19 cellular contexts compared by ENCODE assay signal in genomic region chr20:14259691-14260090, GRCh38.
"Had no signal": no experiment of that assay in that cellular context is flagged by ENCODE, and none has a peak within 500 bp of the region (broad histone marks: within the 10 kb centered on the region; RNA-seq: fewer than 3 reads in every experiment).

No MANE protein-coding gene starts in this region.

- H3K9me3 Mint-ChIP-seq: nephron progenitor cell had no signal

- H3K27ac ChIP-seq: colonic mucosa, esophagus muscularis mucosa, prostate gland had no signal

- H3K27me3 ChIP-seq: colonic mucosa, esophagus muscularis mucosa had no signal

- H3K9me3 ChIP-seq: colonic mucosa, esophagus muscularis mucosa, prostate gland had no signal

- DNase-seq: activated CD4-positive, alpha-beta memory T cell treated with anti-CD3 and anti-CD28 coated beads, Interleukin-2, amount 10 ng/mL, durations not matched to agents 7 days and 5 days; activated CD4-positive, alpha-beta T cell treated with anti-CD3 and anti-CD28 coated beads for 4 hours; activated effector memory CD4-positive, alpha-beta T cell treated with Interleukin-2 at 50 U/mL for 16 hours; activated naive CD4-positive, alpha-beta T cell treated with anti-CD3 and anti-CD28 coated beads, Interleukin-2, amount 50 U/mL, for 16 hours; activated T-cell treated with anti-CD3 and anti-CD28 coated beads, Interleukin-2, amount 50 U/mL, for 24 hours; central memory CD4-positive, alpha-beta T cell; colonic mucosa; kidney glomerular epithelial cell; nephron progenitor cell; right cardiac atrium; small intestine; stimulated activated CD4-positive, alpha-beta T cell treated with anti-CD3 and anti-CD28 coated beads, Interleukin-4, amount 100 ng/mL, for 4 hours; stimulated activated CD8-positive, alpha-beta memory T cell treated with anti-CD3 and anti-CD28 coated beads, Interleukin-4, amount 100 ng/mL, for 48 hours; stimulated activated naive CD4-positive, alpha-beta T cell treated with Interleukin-2 at 50 U/mL for 16 hours; T-helper 2 cell; trophoblast cell had no signal

- H3K27me3 Mint-ChIP-seq: activated CD4-positive, alpha-beta memory T cell treated with anti-CD3 and anti-CD28 coated beads, Interleukin-2, amount 10 ng/mL, durations not matched to agents 7 days and 5 days; activated T-cell treated with anti-CD3 and anti-CD28 coated beads, Interleukin-2, amount 50 U/mL, for 24 hours had no signal

- H3K36me3 ChIP-seq: colonic mucosa, esophagus muscularis mucosa, prostate gland had no signal

- H3K27ac Mint-ChIP-seq: activated CD4-positive, alpha-beta memory T cell treated with anti-CD3 and anti-CD28 coated beads, Interleukin-2, amount 10 ng/mL, durations not matched to agents 7 days and 5 days; activated T-cell treated with anti-CD3 and anti-CD28 coated beads, Interleukin-2, amount 50 U/mL, for 24 hours; nephron progenitor cell; WTC11 had no signal

- H3K4me1 ChIP-seq: colonic mucosa, esophagus muscularis mucosa, prostate gland had no signal

- H3K36me3 Mint-ChIP-seq: WTC11 had no signal

- H3K4me3 Mint-ChIP-seq: activated CD4-positive, alpha-beta memory T cell treated with anti-CD3 and anti-CD28 coated beads, Interleukin-2, amount 10 ng/mL, durations not matched to agents 7 days and 5 days; activated T-cell treated with anti-CD3 and anti-CD28 coated beads, Interleukin-2, amount 50 U/mL, for 24 hours; nephron progenitor cell; WTC11 had no signal

- H3K4me3 ChIP-seq: colonic mucosa, esophagus muscularis mucosa, prostate gland had no signal

- H3K4me1 Mint-ChIP-seq: activated CD4-positive, alpha-beta memory T cell treated with anti-CD3 and anti-CD28 coated beads, Interleukin-2, amount 10 ng/mL, durations not matched to agents 7 days and 5 days; nephron progenitor cell; WTC11 had no signal
